Comparison of ENCODE assay signal across 10 cellular contexts in genomic region chr7:48337012-48337621, GRCh38.
A peak's percentile ranks its signal among the peaks of the same experiment; 100 is the strongest.
DNase-seq lines count a peak whose midpoint lies in the region; ATAC-seq, FAIRE-seq and TF ChIP-seq lines count a peak whose summit lies in the region.
"Had no signal": no experiment of that assay in that cellular context is flagged by ENCODE, and none has a peak within 500 bp of the region (broad histone marks: within the 10 kb centered on the region; RNA-seq: fewer than 3 reads in every experiment).

No MANE protein-coding gene starts in this region.

- no peak for TF ChIP-seq POLR2A in K562 (conservative IDR thresholded peaks at IDR 0.05)

- H3K36me3 Mint-ChIP-seq in nephron (ENCODE audit: low read depth), result no peaks in the 10 kb centered on the region

- H3K9me3 ChIP-seq in Karpas-422 (ENCODE audit: low read length), result no peaks in the 10 kb centered on the region
- H3K9me3 ChIP-seq in K562 (replicated peaks; ENCODE audit: control insufficient read depth, insufficient read depth, low read depth, low read length), result no peaks in the 10 kb centered on the region
- H3K9me3 ChIP-seq: gastroesophageal sphincter had no signal

- TF ChIP-seq RAD21 in K562 (CRISPR knock-in tag; conservative IDR thresholded peaks at IDR 0.05 in 1 of 2, IDR thresholded peaks at IDR 0.05 in 1 of 2), result peak in 1 of 2 experiments; percentile 30; a peak in 2 of 4 replicates

- no peak overlapping the region for H2AFZ ChIP-seq in Karpas-422 (ENCODE audit: low read length)
- H2AFZ ChIP-seq in K562 (ENCODE audit: low read depth, low read length), result no peak overlapping the region

- H3K27ac Mint-ChIP-seq in nephron, result no peak overlapping the region

- CTCF ChIA-PET in K562 (lab: Yijun Ruan, JAX; ENCODE audit: low intra/inter-chr PET ratio), result no interaction called here

- no peak overlapping the region for H3K4me3 Mint-ChIP-seq in nephron

- in situ Hi-C loops in K562 (cut with MboI), result no loop called here

- DNase-seq in ELR (ENCODE audit: low read depth) (peak; percentile 13), Karpas-422 (peak; percentile 69), K562 (ENCODE audit: extremely low read depth in 1 of 4, low spot score in 3 of 4) (peak in 1 of 4 experiments; percentile 7), DMS79 (lab: John Stamatoyannopoulos, UW) (no peak)
- DNase-seq in stimulated activated CD4-positive, alpha-beta T cell treated with anti-CD3 and anti-CD28 coated beads, Interleukin-4, amount 100 ng/mL, for 4 hours, result no peak
- DNase-seq: NCI-H2107 had no signal

- H3K9me1 ChIP-seq in K562 (ENCODE audit: control insufficient read depth, insufficient read depth, low read length), result no peaks in the 10 kb centered on the region

- TF ChIP-seq EP300 in K562 (IDR thresholded peaks at IDR 0.05; ENCODE audit: low read length), result no peak

- H3K4me2 ChIP-seq in Karpas-422 (ENCODE audit: low read depth, low read length, poor library complexity, severe bottlenecking) (no peak overlapping the region), K562 (ENCODE audit: insufficient read depth, low read length) (no peak overlapping the region)

- no TSS peak for BruUV-seq in K562 (replicated peaks; lab: Mats Ljungman, UMichigan)

- WGBS in K562 (ENCODE audit: insufficient coverage, low coverage, missing lambda C conversion rate), result 0% methylated on average over 5 of the region's 5 CpGs

- no peak overlapping the region for H3K9ac ChIP-seq in Karpas-422 (ENCODE audit: low read length)
- H3K9ac ChIP-seq in K562 (ENCODE audit: insufficient read depth in 1 of 2, low read depth in 2 of 2, low read length in 2 of 2), result no peak overlapping the region

- H3K27me3 ChIP-seq in Karpas-422 (ENCODE audit: low read length) (no peaks in the 10 kb centered on the region), K562 (ENCODE audit: control insufficient read depth in 2 of 2, insufficient read depth in 2 of 2, low read length in 2 of 2) (no peaks in the 10 kb centered on the region)
- H3K27me3 ChIP-seq: gastroesophageal sphincter had no signal

- H3K79me2 ChIP-seq in Karpas-422 (ENCODE audit: low read length), result no peaks in the 10 kb centered on the region
- no peaks in the 10 kb centered on the region for H3K79me2 ChIP-seq in K562 (ENCODE audit: control insufficient read depth, insufficient read depth, low read length)

- POLR2A ChIA-PET in K562 (lab: Yijun Ruan, JAX), result no interaction called here

- H3K4me3 ChIP-seq in Karpas-422 (ENCODE audit: low read length) (no peak overlapping the region), K562 (no peak overlapping the region)
- H3K4me3 ChIP-seq: gastroesophageal sphincter had no signal

- no peaks in the 10 kb centered on the region for H3K9me3 Mint-ChIP-seq in nephron

- H3K9me2 ChIP-seq in Karpas-422 (replicated peaks; ENCODE audit: insufficient read depth, low read length), result no peaks in the 10 kb centered on the region

- intact Hi-C loops in K562 (cut with micrococcal nuclease), result no loop called here

- peaks cover 4% of the 10 kb centered on the region for H3K27me3 Mint-ChIP-seq in nephron (ENCODE audit: low read depth)

- TF ChIP-seq CTCF in K562 (IDR thresholded peaks at IDR 0.05 in 2 of 3, conservative IDR thresholded peaks at IDR 0.05 in 1 of 3; ENCODE audit: insufficient read depth in 2 of 3, low read depth in 1 of 3, low read length in 3 of 3) (peak in 1 of 3 experiments; percentile 4; a peak in 1 of 6 replicates), nephron (IDR thresholded peaks at IDR 0.05; ENCODE audit: unreplicated experiment in 3 of 3) (peak; percentile 48 to 57 (median 50))

- FAIRE-seq in K562 (lab: Jason Lieb, UNC), result no peak

- no peaks in the 10 kb centered on the region for H3K4me1 Mint-ChIP-seq in nephron

- H3K36me3 ChIP-seq in Karpas-422 (ENCODE audit: insufficient read depth, low read length) (no peaks in the 10 kb centered on the region), K562 (ENCODE audit: control insufficient read depth, insufficient read depth, low read length) (no peaks in the 10 kb centered on the region)
- H3K36me3 ChIP-seq: gastroesophageal sphincter had no signal

- H4K20me1 ChIP-seq in Karpas-422 (ENCODE audit: insufficient read depth, low read depth, low read length) (no peaks in the 10 kb centered on the region), K562 (replicated peaks; ENCODE audit: control insufficient read depth, insufficient read depth, low read length) (no peaks in the 10 kb centered on the region)

- no peaks in the 10 kb centered on the region for H3K4me1 ChIP-seq in Karpas-422 (ENCODE audit: low read length)
- no peaks in the 10 kb centered on the region for H3K4me1 ChIP-seq in K562 (replicated peaks in 1 of 2; ENCODE audit: control insufficient read depth in 2 of 2, insufficient read depth in 2 of 2, low read length in 2 of 2)
- H3K4me1 ChIP-seq: gastroesophageal sphincter had no signal

- ATAC-seq in K562 (peak; percentile 42; the same call in 1 of the 3 replicates), HG02798 (IDR thresholded peaks at IDR 0.05; ENCODE audit: poor library complexity, unreplicated experiment) (no peak), HG03520 (IDR thresholded peaks at IDR 0.05; ENCODE audit: unreplicated experiment) (no peak)
- ATAC-seq: gastroesophageal sphincter had no signal

- H3K27ac ChIP-seq in Karpas-422 (ENCODE audit: low read length) (no peak overlapping the region), K562 (ENCODE audit: extremely low read depth, low read depth, low read length) (no peak overlapping the region)
- H3K27ac ChIP-seq: gastroesophageal sphincter had no signal

TF ChIP-seq in K562, 482 proteins besides CTCF, POLR2A, EP300 and RAD21 (continues in another document):
- TF ChIP-seq USF2 (CRISPR knock-in tag; IDR thresholded peaks at IDR 0.05) (no peak), ZNF174 (CRISPR knock-in tag; IDR thresholded peaks at IDR 0.05) (no peak), CREM (IDR thresholded peaks at IDR 0.05; ENCODE audit: low read depth) (no peak), HCFC1 (IDR thresholded peaks at IDR 0.05; ENCODE audit: low read depth, low read length) (no peak), NCOA1 (IDR thresholded peaks at IDR 0.05; ENCODE audit: low read depth) (no peak), PHB (CRISPR knock-in tag; IDR thresholded peaks at IDR 0.05) (no peak), ZNF780A (CRISPR knock-in tag; IDR thresholded peaks at IDR 0.05) (no peak), ZBTB11 (CRISPR knock-in tag; IDR thresholded peaks at IDR 0.05) (no peak), KLF16 (IDR thresholded peaks at IDR 0.05) (no peak), SMAD3 (CRISPR knock-in tag; conservative IDR thresholded peaks at IDR 0.05) (no peak), RFX7 (CRISPR knock-in tag; IDR thresholded peaks at IDR 0.05) (no peak), SREBF1 (IDR thresholded peaks at IDR 0.05; ENCODE audit: borderline replicate concordance, low read depth, low read length) (no peak), FOS (IDR thresholded peaks at IDR 0.05; ENCODE audit: extremely low read depth, insufficient read length) (no peak), NR4A1 (CRISPR knock-in tag; IDR thresholded peaks at IDR 0.05) (no peak), NR4A1 (tag; IDR thresholded peaks at IDR 0.05) (no peak)
- TF ChIP-seq, protein P1, sequence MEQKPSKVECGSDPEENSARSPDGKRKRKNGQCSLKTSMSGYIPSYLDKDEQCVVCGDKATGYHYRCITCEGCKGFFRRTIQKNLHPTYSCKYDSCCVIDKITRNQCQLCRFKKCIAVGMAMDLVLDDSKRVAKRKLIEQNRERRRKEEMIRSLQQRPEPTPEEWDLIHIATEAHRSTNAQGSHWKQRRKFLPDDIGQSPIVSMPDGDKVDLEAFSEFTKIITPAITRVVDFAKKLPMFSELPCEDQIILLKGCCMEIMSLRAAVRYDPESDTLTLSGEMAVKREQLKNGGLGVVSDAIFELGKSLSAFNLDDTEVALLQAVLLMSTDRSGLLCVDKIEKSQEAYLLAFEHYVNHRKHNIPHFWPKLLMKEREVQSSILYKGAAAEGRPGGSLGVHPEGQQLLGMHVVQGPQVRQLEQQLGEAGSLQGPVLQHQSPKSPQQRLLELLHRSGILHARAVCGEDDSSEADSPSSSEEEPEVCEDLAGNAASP (IDR thresholded peaks at IDR 0.05), result no peak

Comparison
In these comparisons a context has a peak if more than half of its experiments do, and no peak if none do; other contexts are left out.
1. DNase-seq: peak in ELR (single experiment) and Karpas-422 (single experiment); none in stimulated activated CD4-positive, alpha-beta T cell treated with anti-CD3 and anti-CD28 coated beads, Interleukin-4, amount 100 ng/mL, for 4 hours (0 of 2) and DMS79 (single experiment).